Comparison of ENCODE assay signal across 31 cellular contexts in genomic region chr15:66600240-66600627, GRCh38. TPM values are rescaled to one million over a fixed set of nuclear protein-coding genes. Genes with fewer than 3 reads are reported as not detected.
"Had no signal": no experiment of that assay in that cellular context is flagged by ENCODE, and none has a peak within 500 bp of the region (broad histone marks: within the 10 kb centered on the region; RNA-seq: fewer than 3 reads in every experiment).

No MANE protein-coding gene starts in this region.

- H3K36me3 ChIP-seq: adrenal gland, MG63 had no signal

- H3K9me3 Mint-ChIP-seq: activated B cell treated with CpG ODN at 0.5 μM for 24 hours; activated CD4-positive, alpha-beta memory T cell treated with anti-CD3 and anti-CD28 coated beads for 36 hours; activated CD4-positive, alpha-beta T cell treated with anti-CD3 and anti-CD28 coated beads, Interleukin-2, amount 10 ng/mL, durations not matched to agents 24 days and 14 days; activated naive CD4-positive, alpha-beta T cell treated with anti-CD3 and anti-CD28 coated beads, Interleukin-2, amount 10 ng/mL, durations not matched to agents 7 days and 5 days; activated naive CD8-positive, alpha-beta T cell treated with anti-CD3 and anti-CD28 coated beads, Interleukin-2, amount 10 ng/mL, durations not matched to agents 7 days and 5 days; activated T-cell treated with anti-CD3 and anti-CD28 coated beads, Interleukin-2, amount 50 U/mL, for 72 hours; activated T-helper 2 cell treated with anti-CD3 and anti-CD28 coated beads, Interferon-gamma antibody, Interleukin-2, Interleukin-4, amounts not matched to agents 10 μg/mL and 5 μg/mL and 100 μg/mL, durations not matched to agents 14 hours and 24 hours and 36 hours; T-cell had no signal

- H3K27me3 ChIP-seq: adrenal gland, MG63 had no signal

- H3K27ac Mint-ChIP-seq: activated B cell treated with CpG ODN at 0.5 μM for 24 hours; activated CD4-positive, alpha-beta memory T cell treated with anti-CD3 and anti-CD28 coated beads for 36 hours; activated CD4-positive, alpha-beta T cell treated with anti-CD3 and anti-CD28 coated beads, Interleukin-2, amount 10 ng/mL, durations not matched to agents 24 days and 14 days; activated naive CD4-positive, alpha-beta T cell treated with anti-CD3 and anti-CD28 coated beads, Interleukin-2, amount 10 ng/mL, durations not matched to agents 7 days and 5 days; activated T-cell treated with anti-CD3 and anti-CD28 coated beads, Interleukin-2, amount 50 U/mL, for 72 hours; activated T-helper 2 cell treated with anti-CD3 and anti-CD28 coated beads, Interferon-gamma antibody, Interleukin-2, Interleukin-4, amounts not matched to agents 10 μg/mL and 5 μg/mL and 100 μg/mL, durations not matched to agents 14 hours and 24 hours and 36 hours; T-cell had no signal

- H3K4me3 Mint-ChIP-seq: activated B cell treated with CpG ODN at 0.5 μM for 24 hours; activated CD4-positive, alpha-beta memory T cell treated with anti-CD3 and anti-CD28 coated beads for 36 hours; activated CD4-positive, alpha-beta T cell treated with anti-CD3 and anti-CD28 coated beads, Interleukin-2, amount 10 ng/mL, durations not matched to agents 24 days and 14 days; activated naive CD4-positive, alpha-beta T cell treated with anti-CD3 and anti-CD28 coated beads, Interleukin-2, amount 10 ng/mL, durations not matched to agents 7 days and 5 days; activated naive CD8-positive, alpha-beta T cell treated with anti-CD3 and anti-CD28 coated beads, Interleukin-2, amount 10 ng/mL, durations not matched to agents 7 days and 5 days; activated T-cell treated with anti-CD3 and anti-CD28 coated beads, Interleukin-2, amount 50 U/mL, for 72 hours; T-cell had no signal

- H3K9me3 ChIP-seq: adrenal gland had no signal

- H3K4me1 Mint-ChIP-seq: activated B cell treated with CpG ODN at 0.5 μM for 24 hours had no signal

- DNase-seq: activated B cell treated with CpG ODN at 0.5 μM for 24 hours; activated CD4-positive, alpha-beta memory T cell treated with anti-CD3 and anti-CD28 coated beads for 36 hours; activated CD4-positive, alpha-beta T cell treated with anti-CD3 and anti-CD28 coated beads for 1 hour; activated CD4-positive, alpha-beta T cell treated with anti-CD3 and anti-CD28 coated beads, Interleukin-2, amount 10 ng/mL, durations not matched to agents 24 days and 14 days; activated CD8-positive, alpha-beta memory T cell treated with anti-CD3 and anti-CD28 coated beads, Interleukin-2, amount 50 U/mL, for 4 hours; activated gamma-delta T cell treated with Interleukin-2 at 50 U/mL for 16 hours; activated naive CD4-positive, alpha-beta T cell treated with anti-CD3 and anti-CD28 coated beads, Interleukin-2, amount 10 ng/mL, durations not matched to agents 7 days and 5 days; activated naive CD8-positive, alpha-beta T cell treated with anti-CD3 and anti-CD28 coated beads, Interleukin-2, amount 10 ng/mL, durations not matched to agents 7 days and 5 days; activated T-cell treated with anti-CD3 and anti-CD28 coated beads, Interleukin-2, amount 50 U/mL, for 72 hours; adrenal gland; anterior cingulate cortex; MG63; MV-4-11; NCI-H1092 treated with DMSO at 0.1 percent for 48 hours; NCI-H1417 treated with DMSO at 0.1 percent for 48 hours; NCI-H1694; NCI-H2029; NCI-H2107; NCI-H2171 treated with DMSO at 0.1 percent for 48 hours; NCI-H345; NCI-H510A; NCI-H526 treated with DMSO at 0.1 percent for 48 hours; NCI-H82; PC-3; T-cell; T-helper 2 cell; T1000 had no signal

- H3K27ac ChIP-seq: adrenal gland, SK-N-MC had no signal

- H3K36me3 Mint-ChIP-seq: activated CD4-positive, alpha-beta memory T cell treated with anti-CD3 and anti-CD28 coated beads for 36 hours; activated naive CD4-positive, alpha-beta T cell treated with anti-CD3 and anti-CD28 coated beads, Interleukin-2, amount 10 ng/mL, durations not matched to agents 7 days and 5 days; activated naive CD8-positive, alpha-beta T cell treated with anti-CD3 and anti-CD28 coated beads, Interleukin-2, amount 10 ng/mL, durations not matched to agents 7 days and 5 days; T-cell had no signal

- FAIRE-seq: RCC 7860, TTC549 had no signal

- H3K4me1 ChIP-seq: adrenal gland had no signal

- ATAC-seq: activated T-cell treated with anti-CD3 and anti-CD28 coated beads, Interleukin-2, amount 50 U/mL, for 72 hours; PC-3; T-cell had no signal

- H3K4me3 ChIP-seq: adrenal gland, MG63, SK-N-MC had no signal

RNA-seq across cellular contexts. Expression of gene LCTL, which starts 34.4 kb away (rescaled TPM):
- total RNA-seq: activated B cell treated with CpG ODN at 0.5 μM for 24 hours; activated CD4-positive, alpha-beta memory T cell treated with anti-CD3 and anti-CD28 coated beads for 36 hours; activated CD4-positive, alpha-beta T cell treated with anti-CD3 and anti-CD28 coated beads, Interleukin-2, amount 10 ng/mL, durations not matched to agents 24 days and 14 days; activated naive CD8-positive, alpha-beta T cell treated with anti-CD3 and anti-CD28 coated beads, Interleukin-2, amount 10 ng/mL, durations not matched to agents 7 days and 5 days; activated T-cell treated with anti-CD3 and anti-CD28 coated beads, Interleukin-2, amount 50 U/mL, for 72 hours; activated T-helper 2 cell treated with anti-CD3 and anti-CD28 coated beads, Interferon-gamma antibody, Interleukin-2, Interleukin-4, amounts not matched to agents 10 μg/mL and 5 μg/mL and 100 μg/mL, durations not matched to agents 14 hours and 24 hours and 36 hours; adrenal gland; PC-3; T-cell had no signal
